Comparison of ENCODE assay signal across 17 cellular contexts in genomic region chr4:144666539-144667175, GRCh38. TPM values are rescaled to one million over a fixed set of nuclear protein-coding genes. Genes with fewer than 3 reads are reported as not detected.
DNase-seq lines count a peak whose midpoint lies in the region; ATAC-seq and TF ChIP-seq lines count a peak whose summit lies in the region.
"Had no signal": no experiment of that assay in that cellular context is flagged by ENCODE, and none has a peak within 500 bp of the region (broad histone marks: within the 10 kb centered on the region; RNA-seq: fewer than 3 reads in every experiment).

No MANE protein-coding gene starts in this region.

- no peak overlapping the region for H3K4me3 Mint-ChIP-seq in mesothelial cell of epicardium
- H3K4me3 Mint-ChIP-seq: activated T-helper 1 cell treated with anti-CD3 and anti-CD28 coated beads, Interleukin-12 subunit alpha, Interleukin-12 subunit beta, Interleukin-2, Interleukin-4 antibody, amounts not matched to agents 30 ng/mL and 10 ng/mL and 1 ng/mL, durations not matched to agents 14 hours and 24 hours and 36 hours; brain; T-helper 2 cell treated with Interferon-gamma antibody and Interleukin-4, amounts not matched to agents 5 μg/mL and 100 μg/mL, for 36 hours had no signal

- POLR2A ChIA-PET in BJ (lab: Charles Lee): no interaction called here

- H3K9me3 Mint-ChIP-seq in mesothelial cell of epicardium: no peaks in the 10 kb centered on the region
- H3K9me3 Mint-ChIP-seq: activated T-helper 1 cell treated with anti-CD3 and anti-CD28 coated beads, Interleukin-12 subunit alpha, Interleukin-12 subunit beta, Interleukin-2, Interleukin-4 antibody, amounts not matched to agents 30 ng/mL and 10 ng/mL and 1 ng/mL, durations not matched to agents 14 hours and 24 hours and 36 hours; brain; T-helper 2 cell treated with Interferon-gamma antibody and Interleukin-4, amounts not matched to agents 5 μg/mL and 100 μg/mL, for 36 hours had no signal

- no peaks in the 10 kb centered on the region; the same call in 1 of the 2 replicates for H3K27me3 ChIP-seq in BJ (ENCODE audit: control insufficient read depth, insufficient read depth, low read length)
- H3K27me3 ChIP-seq: BE2C had no signal

- CTCF ChIA-PET in BJ (lab: Yijun Ruan, JAX): interaction anchor here (1.3 kb wide), 1 partner anchor 30 kb away, joined by 3 read pairs; no protein-coding TSS in a partner anchor

- DNase-seq in BJ (ENCODE audit: low read depth): peak; percentile 47
- DNase-seq in LoVo (ENCODE audit: low spot score): peak; percentile 51
- DNase-seq in dermis blood vessel endothelial cell: peak; percentile 29
- no peak for DNase-seq in mesothelial cell of epicardium (ENCODE audit: low spot score in 2 of 2, unreplicated experiment in 2 of 2)
- DNase-seq in AML-193 (lab: John Stamatoyannopoulos, UW): no peak
- no peak for DNase-seq in AG08395 (ENCODE audit: low spot score)
- DNase-seq: activated CD4-positive, alpha-beta T cell treated with anti-CD3 and anti-CD28 coated beads, Interleukin-2, amount 50 U/mL, for 1 hour; BE2C; midbrain; NCI-H1092; NCI-H446; stimulated activated CD8-positive, alpha-beta memory T cell treated with anti-CD3 and anti-CD28 coated beads, Interleukin-4, amount 100 ng/mL, for 48 hours had no signal

- H3K4me3 ChIP-seq in BJ (ENCODE audit: low read depth, low read length): no peak overlapping the region

- H3K4me1 Mint-ChIP-seq in mesothelial cell of epicardium: peaks cover 9% of the 10 kb centered on the region
- H3K4me1 Mint-ChIP-seq: brain had no signal

- peak overlapping the region; percentile 65 for H3K27ac Mint-ChIP-seq in mesothelial cell of epicardium
- H3K27ac Mint-ChIP-seq: activated T-helper 1 cell treated with anti-CD3 and anti-CD28 coated beads, Interleukin-12 subunit alpha, Interleukin-12 subunit beta, Interleukin-2, Interleukin-4 antibody, amounts not matched to agents 30 ng/mL and 10 ng/mL and 1 ng/mL, durations not matched to agents 14 hours and 24 hours and 36 hours; brain; T-helper 2 cell treated with Interferon-gamma antibody and Interleukin-4, amounts not matched to agents 5 μg/mL and 100 μg/mL, for 36 hours had no signal

- TF ChIP-seq CTCF in BJ (IDR thresholded peaks at IDR 0.05; ENCODE audit: insufficient read depth, low read depth, low read length) (no peak), mesothelial cell of epicardium (IDR thresholded peaks at IDR 0.05; ENCODE audit: unreplicated experiment) (no peak)

- no peaks in the 10 kb centered on the region for H3K27me3 Mint-ChIP-seq in mesothelial cell of epicardium (ENCODE audit: low read depth)
- H3K27me3 Mint-ChIP-seq: brain had no signal

- no peaks in the 10 kb centered on the region for H3K36me3 ChIP-seq in BJ (ENCODE audit: control insufficient read depth, insufficient read depth, low read length)
- H3K36me3 ChIP-seq: BE2C had no signal

- no peaks in the 10 kb centered on the region for H3K36me3 Mint-ChIP-seq in mesothelial cell of epicardium
- H3K36me3 Mint-ChIP-seq: brain had no signal

- ATAC-seq in HG02798 (IDR thresholded peaks at IDR 0.05; ENCODE audit: poor library complexity, unreplicated experiment) (no peak), HG02884 (IDR thresholded peaks at IDR 0.05; ENCODE audit: unreplicated experiment) (no peak)

RNA-seq across cellular contexts. Expression of gene HHIP, which starts 20.7 kb away (rescaled TPM):
- polyA plus RNA-seq in BJ (2011; rRNA removed): 0.87 and 0.88 TPM in 2 replicates
- polyA minus RNA-seq in BJ (2011; rRNA and poly(A)+ RNA removed): 0.36 and 0.85 TPM in 2 replicates
- total RNA-seq in dermis blood vessel endothelial cell: 37.1 and 191 TPM in 2 replicates
- total RNA-seq in mesothelial cell of epicardium: 3.5 to 4.0 TPM (median 3.5 TPM) in 3 replicates
- total RNA-seq: activated T-helper 1 cell treated with anti-CD3 and anti-CD28 coated beads, Interleukin-12 subunit alpha, Interleukin-12 subunit beta, Interleukin-2, Interleukin-4 antibody, amounts not matched to agents 30 ng/mL and 10 ng/mL and 1 ng/mL, durations not matched to agents 14 hours and 24 hours and 36 hours had no signal

Comparison
In these comparisons a context has a peak if more than half of its experiments do, and no peak if none do; other contexts are left out.
1. DNase-seq: peak in BJ (single experiment), LoVo (single experiment) and dermis blood vessel endothelial cell (single experiment); none in mesothelial cell of epicardium (0 of 2), AML-193 (0 of 2) and AG08395 (single experiment).